8 cellular contexts compared by ENCODE assay signal in genomic region chr11:64250875-64251721, GRCh38. TPM values are rescaled to one million over a fixed set of nuclear protein-coding genes. Genes with fewer than 3 reads are reported as not detected.
DNase-seq lines count a peak whose midpoint lies in the region; ATAC-seq and TF ChIP-seq lines count a peak whose summit lies in the region.

Gene PLCB3, plus strand, starts transcription at chr11:64251530. Its CDS starts 120 bp downstream, at chr11:64251650.

- peaks cover 22% of the 10 kb centered on the region for H3K4me1 Mint-ChIP-seq in activated naive CD8-positive, alpha-beta T cell treated with anti-CD3 and anti-CD28 coated beads, Interleukin-2, amount 50 U/mL, for 24 hours

- peaks cover 14% of the 10 kb centered on the region for H4K20me1 ChIP-seq in SK-N-SH (ENCODE audit: insufficient read depth)

- H3K9me3 Mint-ChIP-seq in activated naive CD8-positive, alpha-beta T cell treated with anti-CD3 and anti-CD28 coated beads, Interleukin-2, amount 50 U/mL, for 24 hours = no peaks in the 10 kb centered on the region

- intact Hi-C loops in right cardiac atrium (cut with DNase I) = loop anchor here in 1 of 4 donors (2.0 kb wide), 1 partner anchor 44 kb away; the partner anchor contains the start of gene FERMT3

- CTCF ChIA-PET in SK-N-SH (lab: Yijun Ruan, JAX) = interaction anchor here (0.6 to 4.6 kb wide), 22 partner anchors 9 to 859 kb away, joined by 3 to 119 read pairs (median 6); partner anchors contain the start of genes BAD, COX8A, ESRRA and FKBP2

- H3K27me3 ChIP-seq in SK-N-SH (ENCODE audit: insufficient read depth) (no peaks in the 10 kb centered on the region), right cardiac atrium (ENCODE audit: control insufficient read depth, insufficient read depth) (no peaks in the 10 kb centered on the region), rectal smooth muscle tissue (ENCODE audit: control insufficient read depth, insufficient read depth, low read length) (no peaks in the 10 kb centered on the region)

- WGBS in SK-N-SH (ENCODE audit: low lambda C conversion rate) = 0% methylated on average over 5 of the region's 79 CpGs
- WGBS in right cardiac atrium = under 1% methylated on average over 79 of the region's 79 CpGs

- H2AFZ ChIP-seq in SK-N-SH (ENCODE audit: low read depth) = peak within 1 kb of the TSS; percentile 51; the same call in 1 of the 2 replicates

- H3K4me2 ChIP-seq in SK-N-SH = peak within 1 kb of the TSS; percentile 96

- H3K4me3 ChIP-seq in SK-N-SH (ENCODE audit: low read depth in 2 of 2, low read length in 1 of 2) = peak within 1 kb of the TSS; percentile 88 to 90
- peak within 1 kb of the TSS; percentile 83 for H3K4me3 ChIP-seq in right cardiac atrium (ENCODE audit: low read length)
- H3K4me3 ChIP-seq in rectal smooth muscle tissue (ENCODE audit: low read length) = peak within 1 kb of the TSS; percentile 80

- peak within 1 kb of the TSS; percentile 32 to 81 for H3K27ac ChIP-seq in SK-N-SH (ENCODE audit: low read depth in 2 of 2, low read length in 1 of 2)
- H3K27ac ChIP-seq in right cardiac atrium (ENCODE audit: low read length) = peak within 1 kb of the TSS; percentile 27
- H3K27ac ChIP-seq in rectal smooth muscle tissue (ENCODE audit: low read depth, low read length) = no peak within 1 kb of the TSS

- peak within 1 kb of the TSS; percentile 84 for H3K4me3 Mint-ChIP-seq in activated naive CD8-positive, alpha-beta T cell treated with anti-CD3 and anti-CD28 coated beads, Interleukin-2, amount 50 U/mL, for 24 hours

- POLR2A ChIA-PET in SK-N-SH (lab: Yijun Ruan, JAX) = interaction anchor here (1.2 to 12.4 kb wide), 3 partner anchors 9 to 19 kb away, joined by 4 to 112 read pairs (median 34); no protein-coding TSS in a partner anchor

- H3K9me2 ChIP-seq in SK-N-SH = no peaks in the 10 kb centered on the region

- no peak for TF ChIP-seq RAD21 in SK-N-SH (IDR thresholded peaks at IDR 0.05; ENCODE audit: low read length)

- TF ChIP-seq CTCF in SK-N-SH (IDR thresholded peaks at IDR 0.05) = peak; percentile 68

- H3K9me3 ChIP-seq in SK-N-SH (no peaks in the 10 kb centered on the region), right cardiac atrium (ENCODE audit: control insufficient read depth, low read length) (no peaks in the 10 kb centered on the region)

- peaks cover 33% of the 10 kb centered on the region for H3K79me2 ChIP-seq in SK-N-SH (ENCODE audit: insufficient read depth)

- no peak for TF ChIP-seq EP300 in SK-N-SH (IDR thresholded peaks at IDR 0.05; ENCODE audit: borderline replicate concordance in 1 of 2, low read depth in 1 of 2, low read length in 1 of 2)

- H3K36me3 ChIP-seq in SK-N-SH (replicated peaks in 1 of 2; ENCODE audit: control insufficient read depth in 1 of 2, insufficient read depth in 2 of 2, low read length in 1 of 2) (peaks cover 4 to 17% of the 10 kb centered on the region in 2 experiments), rectal smooth muscle tissue (ENCODE audit: control insufficient read depth, insufficient read depth, low read length) (peaks cover 1% of the 10 kb centered on the region)

- H3F3A ChIP-seq in SK-N-SH (replicated peaks; ENCODE audit: insufficient read depth) = peaks cover 7% of the 10 kb centered on the region

- peaks cover 10 to 32% of the 10 kb centered on the region in 2 experiments; a peak in 2 of 4 replicates for H3K4me1 ChIP-seq in SK-N-SH (ENCODE audit: control insufficient read depth in 1 of 2, insufficient read depth in 2 of 2, low read depth in 1 of 2, low read length in 1 of 2)
- no peaks in the 10 kb centered on the region for H3K4me1 ChIP-seq in right cardiac atrium (ENCODE audit: control insufficient read depth, insufficient read depth, low read length)
- peaks cover 9% of the 10 kb centered on the region for H3K4me1 ChIP-seq in rectal smooth muscle tissue (ENCODE audit: control insufficient read depth, insufficient read depth, low read length)

- peak within 1 kb of the TSS; percentile 82 for H3K9ac ChIP-seq in SK-N-SH
- H3K9ac ChIP-seq in rectal smooth muscle tissue (ENCODE audit: low read length) = peak within 1 kb of the TSS; percentile 64

- no peaks in the 10 kb centered on the region for H3K36me3 Mint-ChIP-seq in activated naive CD8-positive, alpha-beta T cell treated with anti-CD3 and anti-CD28 coated beads, Interleukin-2, amount 50 U/mL, for 24 hours (ENCODE audit: low read depth)

- DNase-seq in NCI-H748 (lab: John Stamatoyannopoulos, UW; ENCODE audit: unreplicated experiment) = peak; percentile 66
- no peak for DNase-seq in NCI-H748 treated with DMSO at 0.1 percent for 48 hours (lab: John Stamatoyannopoulos, UW)
- peak; percentile 96 for DNase-seq in SK-N-SH
- DNase-seq in activated naive CD8-positive, alpha-beta T cell treated with anti-CD3 and anti-CD28 coated beads, Interleukin-2, amount 50 U/mL, for 24 hours = peak; percentile 70
- peak; percentile 57 to 86 (median 85) for DNase-seq in right cardiac atrium

- H3K27me3 Mint-ChIP-seq in activated naive CD8-positive, alpha-beta T cell treated with anti-CD3 and anti-CD28 coated beads, Interleukin-2, amount 50 U/mL, for 24 hours = no peaks in the 10 kb centered on the region

- ATAC-seq in HG03280 (IDR thresholded peaks at IDR 0.05; ENCODE audit: unreplicated experiment) (peak; percentile 41), right cardiac atrium (peak; percentile 44 to 59), GM19395 (IDR thresholded peaks at IDR 0.05; ENCODE audit: unreplicated experiment) (no peak)
- ATAC-seq in activated naive CD8-positive, alpha-beta T cell treated with anti-CD3 and anti-CD28 coated beads, Interleukin-2, amount 50 U/mL, for 24 hours = peak; percentile 61

- H3K27ac Mint-ChIP-seq in activated naive CD8-positive, alpha-beta T cell treated with anti-CD3 and anti-CD28 coated beads, Interleukin-2, amount 50 U/mL, for 24 hours = no peak within 1 kb of the TSS

TF ChIP-seq in SK-N-SH, 30 proteins besides CTCF, POLR2A, EP300 and RAD21:
- TF ChIP-seq FOXJ3 (CRISPR knock-in tag; IDR thresholded peaks at IDR 0.05) = no peak
- peak; percentile 17 for TF ChIP-seq SMC3 (IDR thresholded peaks at IDR 0.05; ENCODE audit: low read depth, low read length)

RNA-seq across cellular contexts. Expression of gene PLCB3, which starts in this region (rescaled TPM):
- polyA plus RNA-seq in SK-N-SH (2012; rRNA removed) (26.8 and 30.4 TPM in 2 replicates), right cardiac atrium (7.9 TPM)
- 13.3 and 18.8 TPM in 2 replicates for polyA plus RNA-seq in SK-N-SH (2012; cell fraction: cytosol; rRNA removed)
- 75.4 and 83.0 TPM in 2 replicates for polyA plus RNA-seq in SK-N-SH (2012; cell fraction: nucleus; rRNA removed)
- 10 to 100 TPM; 10.9 to 14.2 (median 13.7) TPM for total RNA-seq in right cardiac atrium
